ENCODE assay signal across 9 cellular contexts in genomic region chr11:86519064-86519911, GRCh38.
DNase-seq lines count a peak whose midpoint lies in the region; ATAC-seq and TF ChIP-seq lines count a peak whose summit lies in the region.
"Had no signal": no experiment of that assay in that cellular context is flagged by ENCODE, and none has a peak within 500 bp of the region (broad histone marks: within the 10 kb centered on the region; RNA-seq: fewer than 3 reads in every experiment).

No MANE protein-coding gene starts in this region.

- H3K4me3 ChIP-seq in AG10803 (ENCODE audit: low read length) (no peak overlapping the region), esophagus muscularis mucosa (no peak overlapping the region), neuronal stem cell (ENCODE audit: low read length in 2 of 2) (no peak overlapping the region)

- no peak overlapping the region for H3K18ac ChIP-seq in neuronal stem cell (ENCODE audit: low read length)

- no peaks in the 10 kb centered on the region for H3K79me1 ChIP-seq in neuronal stem cell (ENCODE audit: low read depth, low read length)

- no peak overlapping the region for H3K4ac ChIP-seq in neuronal stem cell (ENCODE audit: low read length)

- H3K9me3 ChIP-seq in esophagus muscularis mucosa (no peaks in the 10 kb centered on the region), neuronal stem cell (replicated peaks in 1 of 2; ENCODE audit: control insufficient read depth in 2 of 2, insufficient read depth in 1 of 2, low read depth in 1 of 2, low read length in 2 of 2) (no peaks in the 10 kb centered on the region)

- peak overlapping the region; percentile 21 for H2AFZ ChIP-seq in neuronal stem cell (ENCODE audit: low read length)

- intact Hi-C loops in esophagus muscularis mucosa (cut with DNase I): no loop called here

- no peak overlapping the region for H3K14ac ChIP-seq in neuronal stem cell (ENCODE audit: low read length)

- peak overlapping the region; percentile 64 to 72 (median 70) for H3K27ac ChIP-seq in esophagus muscularis mucosa (replicated peaks in 1 of 4)
- peak overlapping the region; percentile 5 for H3K27ac ChIP-seq in neuronal stem cell (replicated peaks; ENCODE audit: low read length)

- H4K91ac ChIP-seq in neuronal stem cell (ENCODE audit: low read depth, low read length, poor library complexity): no peak overlapping the region

- no peak overlapping the region for H4K8ac ChIP-seq in neuronal stem cell (ENCODE audit: low read depth, low read length)

- 36% methylated on average over 5 of the region's 5 CpGs for WGBS in esophagus muscularis mucosa
- no CpG with 5 or more reads among the region's 5 CpGs for WGBS in neuronal stem cell (ENCODE audit: extremely low coverage in 2 of 2, insufficient read length in 2 of 2, insufficient replicate concordance in 1 of 2), 2 donors

- in situ Hi-C loops in ACHN (cut with HindIII; ENCODE audit: low pct_ligation_motif_present, low pct_unique_long_range_greater_than_20kb, low sequenced_read_pairs): no loop called here

- TF ChIP-seq CTCF in AG10803 (conservative IDR thresholded peaks at IDR 0.05; ENCODE audit: low read length) (no peak), esophagus muscularis mucosa (IDR thresholded peaks at IDR 0.05) (no peak)

- H2BK15ac ChIP-seq in neuronal stem cell (ENCODE audit: low read length): no peak overlapping the region

- H2BK5ac ChIP-seq in neuronal stem cell (ENCODE audit: low read length): no peak overlapping the region

- H3K23ac ChIP-seq in neuronal stem cell (ENCODE audit: low read depth, low read length, poor library complexity): no peak overlapping the region

- H2AK5ac ChIP-seq in neuronal stem cell (ENCODE audit: low read depth, low read length): no peak overlapping the region

- no peak overlapping the region for H2BK12ac ChIP-seq in neuronal stem cell (ENCODE audit: low read length)

- no peak overlapping the region for H3K4me2 ChIP-seq in neuronal stem cell (ENCODE audit: insufficient read depth, low read length, poor library complexity, severe bottlenecking)

- H3K4me1 ChIP-seq in esophagus muscularis mucosa: peaks cover 37 to 53% (median 46%) of the 10 kb centered on the region in 4 donors
- peaks cover 8 to 20% of the 10 kb centered on the region in 2 donors for H3K4me1 ChIP-seq in neuronal stem cell (ENCODE audit: control insufficient read depth in 2 of 2, insufficient read depth in 1 of 2, low read depth in 1 of 2, low read length in 2 of 2)

- no peak overlapping the region for H3K9ac ChIP-seq in neuronal stem cell (ENCODE audit: low read depth, low read length, poor library complexity)

- DNase-seq in AG10803 (ENCODE audit: low read depth) (peak; percentile 88), NCI-H446 treated with DMSO at 0.1 percent for 48 hours (lab: John Stamatoyannopoulos, UW) (peak; percentile 58), esophagus muscularis mucosa (ENCODE audit: extremely low spot score) (peak; percentile 80), neuronal stem cell (ENCODE audit: low spot score) (no peak), ACHN (no peak), CD1c-positive myeloid dendritic cell (ENCODE audit: extremely low spot score) (no peak), NCI-H1436 (lab: John Stamatoyannopoulos, UW) (no peak)
- DNase-seq: PC-3 had no signal

- no peaks in the 10 kb centered on the region for H3K36me3 ChIP-seq in esophagus muscularis mucosa
- no peaks in the 10 kb centered on the region for H3K36me3 ChIP-seq in neuronal stem cell (replicated peaks in 1 of 2; ENCODE audit: control insufficient read depth in 2 of 2, insufficient read depth in 2 of 2, low read length in 2 of 2)

- no peak for TF ChIP-seq EP300 in esophagus muscularis mucosa (IDR thresholded peaks at IDR 0.05)

- H3K27me3 ChIP-seq in esophagus muscularis mucosa (no peaks in the 10 kb centered on the region), neuronal stem cell (ENCODE audit: control insufficient read depth in 3 of 3, insufficient read depth in 3 of 3, low read depth in 1 of 3, low read length in 3 of 3) (no peaks in the 10 kb centered on the region)

- H2BK120ac ChIP-seq in neuronal stem cell (ENCODE audit: low read depth, low read length): no peak overlapping the region

- no peak for TF ChIP-seq POLR2A in esophagus muscularis mucosa (IDR thresholded peaks at IDR 0.05; ENCODE audit: low read depth)

- no peak for ATAC-seq in GM21447 (IDR thresholded peaks at IDR 0.05; ENCODE audit: unreplicated experiment)
- ATAC-seq: PC-3 had no signal

Comparison
In these comparisons a context has a peak if more than half of its experiments do, and no peak if none do; other contexts are left out.
1. DNase-seq: peak in AG10803 (single experiment), NCI-H446 treated with DMSO at 0.1 percent for 48 hours (single experiment) and esophagus muscularis mucosa (single experiment); none in neuronal stem cell (single experiment), ACHN (single experiment), CD1c-positive myeloid dendritic cell (single experiment) and NCI-H1436 (single experiment).